Comparison of ENCODE assay signal across 14 cellular contexts in the genomic region with DNA sequence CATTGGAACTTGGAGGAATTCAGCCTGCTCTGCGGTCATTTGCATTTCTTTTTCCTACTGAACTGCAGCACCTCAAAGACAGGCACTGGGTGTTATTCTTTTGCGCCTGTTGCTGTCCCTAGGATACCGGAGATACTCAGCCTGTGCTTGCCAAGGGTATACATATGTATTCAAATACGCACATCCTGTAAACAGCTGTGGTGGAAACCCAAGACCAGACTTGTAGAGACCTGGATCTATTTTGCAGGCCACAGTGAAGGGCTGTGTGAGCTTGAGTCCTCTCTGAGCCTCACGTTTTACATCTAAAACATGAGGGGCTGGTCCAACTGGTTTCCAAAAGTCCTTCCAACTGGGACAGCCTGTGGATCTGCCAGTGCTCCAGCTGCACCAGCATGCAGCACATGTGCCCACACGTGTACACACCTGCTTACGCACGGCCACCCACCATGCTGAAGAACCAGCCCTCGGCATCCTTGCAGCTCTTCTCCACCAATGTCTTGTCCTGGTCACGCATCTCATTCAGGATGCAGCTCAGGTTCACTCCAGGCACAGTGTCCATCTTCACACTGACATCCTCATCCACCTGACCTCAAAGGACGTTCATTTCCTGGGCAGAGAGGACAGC. TPM values are rescaled to one million over a fixed set of nuclear protein-coding genes. Genes with fewer than 3 reads are reported as not detected.
A peak's percentile ranks its signal among the peaks of the same experiment; 100 is the strongest.
DNase-seq lines count a peak whose midpoint lies in the region; ATAC-seq, FAIRE-seq and TF ChIP-seq lines count a peak whose summit lies in the region.
"Not testable (repeated sequence)": the region's sequence is repeated elsewhere in the genome, so short reads cannot be mapped to it uniquely, and the experiment has no call there.
"Had no signal": no experiment of that assay in that cellular context is flagged by ENCODE, and none has a peak within 500 bp of the region (broad histone marks: within the 10 kb centered on the region; RNA-seq: fewer than 3 reads in every experiment).

No MANE protein-coding gene starts in this region.

- intact Hi-C loops in kidney (cut with DNase I); psoas muscle (cut with DNase I): not testable (repeated sequence)

- not testable (repeated sequence) for H3K4me1 ChIP-seq in endodermal cell (ENCODE audit: control insufficient read depth, insufficient read depth, low read length); foreskin keratinocyte; kidney (ENCODE audit: control insufficient read depth in 1 of 2, insufficient read depth in 1 of 2, low read depth in 1 of 2, low read length in 2 of 2); psoas muscle
- H3K4me1 ChIP-seq in neuronal stem cell (ENCODE audit: control insufficient read depth in 2 of 2, insufficient read depth in 1 of 2, low read depth in 1 of 2, low read length in 2 of 2), result peaks cover 0 to 11% of the 10 kb centered on the region in 2 donors

- not testable (repeated sequence) for H3K4me3 Mint-ChIP-seq in endodermal cell, type B pancreatic cell

- ATAC-seq in foreskin keratinocyte, psoas muscle: not testable (repeated sequence)

- H3K36me3 ChIP-seq in endodermal cell (ENCODE audit: control insufficient read depth, insufficient read depth, low read length); kidney (ENCODE audit: control insufficient read depth in 1 of 2, insufficient read depth in 2 of 2, low read length in 2 of 2); neuronal stem cell (replicated peaks in 1 of 2; ENCODE audit: control insufficient read depth in 2 of 2, insufficient read depth in 2 of 2, low read length in 2 of 2); psoas muscle (ENCODE audit: insufficient read depth in 1 of 2, low read depth in 1 of 2): not testable (repeated sequence)

- not testable (repeated sequence) for H4K8ac ChIP-seq in neuronal stem cell (ENCODE audit: low read depth, low read length)

- POLR2A ChIA-PET in RWPE1 (lab: Yijun Ruan, JAX; ENCODE audit: low non-redundant PET), result not testable (repeated sequence)

- not testable (repeated sequence) for H3K4me2 ChIP-seq in neuronal stem cell (ENCODE audit: insufficient read depth, low read length, poor library complexity, severe bottlenecking)

- FAIRE-seq in kidney (lab: Jason Lieb, UNC), result not testable (repeated sequence)

- H3K23ac ChIP-seq in neuronal stem cell (ENCODE audit: low read depth, low read length, poor library complexity), result peak overlapping the region; percentile 25

- H3K4ac ChIP-seq in neuronal stem cell (ENCODE audit: low read length), result not testable (repeated sequence)

- H3K36me3 Mint-ChIP-seq in endodermal cell (ENCODE audit: low read depth); type B pancreatic cell: not testable (repeated sequence)

- H4K91ac ChIP-seq in neuronal stem cell (ENCODE audit: low read depth, low read length, poor library complexity), result not testable (repeated sequence)

- H2AFZ ChIP-seq in neuronal stem cell (ENCODE audit: low read length), result not testable (repeated sequence)

- 88 to 91% methylated on average over 5 to 11 of the region's 11 CpGs for WGBS in endodermal cell (ENCODE audit: insufficient coverage in 1 of 2, insufficient read length in 1 of 2), 2 experiments
- no CpG with 5 or more reads among the region's 11 CpGs for WGBS in neuronal stem cell (ENCODE audit: extremely low coverage in 2 of 2, insufficient read length in 2 of 2, insufficient replicate concordance in 1 of 2), 2 donors
- 82 to 88% (median 84%) methylated on average over 11 of the region's 11 CpGs for WGBS in psoas muscle, 3 donors

- not testable (repeated sequence) for H2BK120ac ChIP-seq in neuronal stem cell (ENCODE audit: low read depth, low read length)

- CTCF ChIA-PET in RWPE1 (lab: Yijun Ruan, JAX), result interaction anchor here (1.0 kb wide), 1 partner anchor 20 kb away, joined by 4 read pairs; no protein-coding TSS in a partner anchor

- peak overlapping the region; percentile 48 for H3K18ac ChIP-seq in neuronal stem cell (ENCODE audit: low read length)

- H3K27me3 ChIP-seq in endodermal cell (ENCODE audit: control insufficient read depth, insufficient read depth, low read length, poor library complexity, severe bottlenecking); foreskin keratinocyte; neuronal stem cell (ENCODE audit: control insufficient read depth in 3 of 3, insufficient read depth in 3 of 3, low read depth in 1 of 3, low read length in 3 of 3); psoas muscle (ENCODE audit: insufficient read depth in 3 of 3, low read length in 2 of 3): not testable (repeated sequence)

- peak overlapping the region; percentile 91 for H2BK15ac ChIP-seq in neuronal stem cell (ENCODE audit: low read length)

- H2BK12ac ChIP-seq in neuronal stem cell (ENCODE audit: low read length), result not testable (repeated sequence)

- H3K9me3 ChIP-seq in endodermal cell (ENCODE audit: control insufficient read depth, low read length); kidney (ENCODE audit: control insufficient read depth in 1 of 2, low read length in 2 of 2); neuronal stem cell (replicated peaks in 1 of 2; ENCODE audit: control insufficient read depth in 2 of 2, insufficient read depth in 1 of 2, low read depth in 1 of 2, low read length in 2 of 2); psoas muscle: not testable (repeated sequence)

- H3K14ac ChIP-seq in neuronal stem cell (ENCODE audit: low read length), result not testable (repeated sequence)

- H3K27me3 Mint-ChIP-seq in endodermal cell (ENCODE audit: insufficient read depth); type B pancreatic cell: not testable (repeated sequence)

- H3K27ac ChIP-seq in RWPE1 (peak overlapping the region; percentile 100), foreskin keratinocyte (peak overlapping the region; percentile 97)
- not testable (repeated sequence) for H3K27ac ChIP-seq in endodermal cell (ENCODE audit: low read depth, low read length); kidney (ENCODE audit: low read depth in 2 of 2, low read length in 2 of 2); neuronal stem cell (replicated peaks; ENCODE audit: low read length); psoas muscle

- H3K9ac ChIP-seq in endodermal cell (ENCODE audit: extremely low read depth, low read length, poor library complexity, severe bottlenecking); kidney (ENCODE audit: low read length in 2 of 2); neuronal stem cell (ENCODE audit: low read depth, low read length, poor library complexity): not testable (repeated sequence)

- not testable (repeated sequence) for H3K27ac Mint-ChIP-seq in endodermal cell
- H3K27ac Mint-ChIP-seq in type B pancreatic cell, result peak overlapping the region; percentile 59

- DNase-seq in RWPE1 (ENCODE audit: low spot score); neuronal stem cell (ENCODE audit: low spot score); type B pancreatic cell (ENCODE audit: extremely low spot score, unreplicated experiment): not testable (repeated sequence)
- peak; percentile 43 for DNase-seq in endodermal cell
- DNase-seq in foreskin keratinocyte, result peak; percentile 88 to 95
- DNase-seq in kidney, result peak; percentile 42
- peak; percentile 2 to 34 for DNase-seq in psoas muscle

- TF ChIP-seq CTCF in RWPE1 (conservative IDR thresholded peaks at IDR 0.05; ENCODE audit: low read depth); endodermal cell (conservative IDR thresholded peaks at IDR 0.05); foreskin keratinocyte (conservative IDR thresholded peaks at IDR 0.05); kidney (IDR thresholded peaks at IDR 0.05; ENCODE audit: borderline replicate concordance, extremely low read depth, insufficient read depth); psoas muscle (IDR thresholded peaks at IDR 0.05); type B pancreatic cell (conservative IDR thresholded peaks at IDR 0.05): not testable (repeated sequence)

- not testable (repeated sequence) for H3K79me1 ChIP-seq in neuronal stem cell (ENCODE audit: low read depth, low read length)

- not testable (repeated sequence) for H3K4me3 ChIP-seq in endodermal cell (ENCODE audit: low read length); kidney (ENCODE audit: low read length in 2 of 2); neuronal stem cell (ENCODE audit: low read length in 2 of 2); psoas muscle

- peak overlapping the region; percentile 24 for H2BK5ac ChIP-seq in neuronal stem cell (ENCODE audit: low read length)

- not testable (repeated sequence) for H3K4me1 Mint-ChIP-seq in endodermal cell
- H3K4me1 Mint-ChIP-seq in type B pancreatic cell (ENCODE audit: unreplicated experiment), result peaks cover 14% of the 10 kb centered on the region

- not testable (repeated sequence) for H2AK5ac ChIP-seq in neuronal stem cell (ENCODE audit: low read depth, low read length)

- not testable (repeated sequence) for H3K9me3 Mint-ChIP-seq in endodermal cell, type B pancreatic cell

RNA-seq across cellular contexts. Expression of gene KRT17, which starts 4.4 kb away (rescaled TPM):
- total RNA-seq in endodermal cell (not detected), foreskin keratinocyte (3,495 and 3,975 TPM in 2 replicates), kidney (11.1 TPM), psoas muscle (not detected), type B pancreatic cell (ENCODE audit: low replicate concordance) (512 and 3,327 TPM in 2 replicates)
- 0.36 TPM for polyA plus RNA-seq in endodermal cell (2013, experiment 1 of 2)
- 0.62 TPM for polyA plus RNA-seq in endodermal cell (2013, experiment 2 of 2)
- polyA plus RNA-seq in foreskin keratinocyte (3,974 and 4,528 TPM in 2 replicates), kidney (ENCODE audit: insufficient read depth, low read depth, low replicate concordance) (5.5 TPM), psoas muscle (under 1 TPM; 0.10 to 0.38 (median 0.20) TPM)
- polyA plus RNA-seq in neuronal stem cell (2013, experiment 1 of 2), result 0.07 TPM
- polyA plus RNA-seq in neuronal stem cell (2013, experiment 2 of 2), result 0.03 TPM
- total RNA-seq: CD4-positive, CD25-positive, alpha-beta regulatory T cell; G401; H7 had no signal
- polyA plus RNA-seq: CD4-positive, CD25-positive, alpha-beta regulatory T cell; CD8-positive, alpha-beta memory T cell had no signal

RNA-seq across cellular contexts. Expression of gene KRT16, which starts 16.2 kb away (rescaled TPM):
- total RNA-seq in endodermal cell, result not detected
- polyA plus RNA-seq in endodermal cell (2013, experiment 1 of 2), result not detected
- polyA plus RNA-seq in endodermal cell (2013, experiment 2 of 2), result not detected
- 115 and 208 TPM in 2 replicates for total RNA-seq in foreskin keratinocyte
- 132 and 240 TPM in 2 replicates for polyA plus RNA-seq in foreskin keratinocyte
- total RNA-seq in kidney, result 3.1 TPM
- polyA plus RNA-seq in kidney (ENCODE audit: insufficient read depth, low read depth, low replicate concordance), result not detected
- not detected for polyA plus RNA-seq in neuronal stem cell (2013, experiment 1 of 2)
- 0.03 TPM for polyA plus RNA-seq in neuronal stem cell (2013, experiment 2 of 2)
- total RNA-seq in psoas muscle, result under 1 TPM in 2 of 4 donors, not detected in 2; 0.21 to 0.26 TPM
- under 1 TPM in 2 of 3 donors, not detected in 1; 0.07 to 0.09 TPM for polyA plus RNA-seq in psoas muscle
- 1.5 and 9.2 TPM in 2 replicates for total RNA-seq in type B pancreatic cell (ENCODE audit: low replicate concordance)
- total RNA-seq: CD4-positive, CD25-positive, alpha-beta regulatory T cell; CD8-positive, alpha-beta memory T cell; G401; GM12878; H7; HT1080 had no signal
- polyA plus RNA-seq: CD4-positive, CD25-positive, alpha-beta regulatory T cell; CD8-positive, alpha-beta memory T cell had no signal

RNA-seq across cellular contexts. Expression of gene KRT14, which starts 42.0 kb away (rescaled TPM):
- not detected for total RNA-seq in endodermal cell
- not detected for polyA plus RNA-seq in endodermal cell (2013, experiment 1 of 2)
- polyA plus RNA-seq in endodermal cell (2013, experiment 2 of 2), result not detected
- 12,113 and 14,268 TPM in 2 replicates for total RNA-seq in foreskin keratinocyte
- polyA plus RNA-seq in foreskin keratinocyte, result 17,138 and 18,688 TPM in 2 replicates
- total RNA-seq in kidney, result not detected
- polyA plus RNA-seq in kidney (ENCODE audit: insufficient read depth, low read depth, low replicate concordance), result not detected
- not detected for polyA plus RNA-seq in neuronal stem cell (2013, experiment 1 of 2)
- polyA plus RNA-seq in neuronal stem cell (2013, experiment 2 of 2), result not detected
- total RNA-seq in psoas muscle, result under 1 TPM in 2 of 4 donors, not detected in 2; 0.32 to 0.54 TPM
- under 1 TPM; 0.03 to 0.17 (median 0.10) TPM for polyA plus RNA-seq in psoas muscle
- 0.19 and 0.64 TPM in 2 replicates for total RNA-seq in type B pancreatic cell (ENCODE audit: low replicate concordance)
- total RNA-seq: CD4-positive, CD25-positive, alpha-beta regulatory T cell; CD8-positive, alpha-beta memory T cell; G401; GM12878; H7 had no signal
- polyA plus RNA-seq: CD4-positive, CD25-positive, alpha-beta regulatory T cell; CD8-positive, alpha-beta memory T cell had no signal

RNA-seq across cellular contexts. Expression of gene KRT9, which starts 56.9 kb away (rescaled TPM):
- total RNA-seq in endodermal cell (not detected), foreskin keratinocyte (1.0 and 1.3 TPM in 2 replicates), kidney (not detected), psoas muscle (not detected), type B pancreatic cell (ENCODE audit: low replicate concordance) (0.85 and 7.4 TPM in 2 replicates)
- not detected for polyA plus RNA-seq in endodermal cell (2013, experiment 1 of 2)
- polyA plus RNA-seq in endodermal cell (2013, experiment 2 of 2), result not detected
- polyA plus RNA-seq in foreskin keratinocyte (1.4 and 1.7 TPM in 2 replicates), kidney (ENCODE audit: insufficient read depth, low read depth, low replicate concordance) (not detected), psoas muscle (under 1 TPM in 1 of 3 donors, not detected in 2; 0.01 TPM)
- polyA plus RNA-seq in neuronal stem cell (2013, experiment 1 of 2), result not detected
- not detected for polyA plus RNA-seq in neuronal stem cell (2013, experiment 2 of 2)
- total RNA-seq: CD4-positive, CD25-positive, alpha-beta regulatory T cell; CD8-positive, alpha-beta memory T cell; G401; GM12878; H7; HFFc6; HT1080 had no signal
- polyA plus RNA-seq: CD4-positive, CD25-positive, alpha-beta regulatory T cell; CD8-positive, alpha-beta memory T cell; GM12878 had no signal

RNA-seq across cellular contexts. Expression of gene EIF1, which starts 59.9 kb away (rescaled TPM):
- total RNA-seq in endodermal cell (100 to 1,000 TPM; 526 to 573 TPM), foreskin keratinocyte (346 and 364 TPM in 2 replicates), kidney (842 TPM), psoas muscle (1,000 to 10,000 TPM; 1,399 to 2,094 (median 1,752) TPM), type B pancreatic cell (ENCODE audit: low replicate concordance) (677 and 972 TPM in 2 replicates)
- polyA plus RNA-seq in endodermal cell (2013, experiment 1 of 2), result 718 TPM
- 619 TPM for polyA plus RNA-seq in endodermal cell (2013, experiment 2 of 2)
- polyA plus RNA-seq in foreskin keratinocyte (1,004 and 1,032 TPM in 2 replicates), kidney (ENCODE audit: insufficient read depth, low read depth, low replicate concordance) (1,166 TPM), psoas muscle (1,000 to 10,000 TPM; 1,437 to 2,724 (median 2,114) TPM)
- 353 TPM for polyA plus RNA-seq in neuronal stem cell (2013, experiment 1 of 2)
- polyA plus RNA-seq in neuronal stem cell (2013, experiment 2 of 2), result 340 TPM

Comparison
In these comparisons a context has a peak if more than half of its experiments do, and no peak if none do; other contexts are left out.
1. RNA of gene KRT17, which starts 4.4 kb away (total RNA-seq): 3,495 to 3,975 TPM in foreskin keratinocyte and 512 to 3,327 TPM in type B pancreatic cell; 11.1 TPM in kidney (single experiment), not detected in endodermal cell and not detected in psoas muscle; every median in the first group is over 10 times any median in the second.
2. RNA of gene KRT16, which starts 16.2 kb away (total RNA-seq): 115 to 208 TPM in foreskin keratinocyte; 3.1 TPM in kidney (single experiment), 1.5 to 9.2 TPM in type B pancreatic cell, 0.21 to 0.26 TPM in psoas muscle and not detected in endodermal cell; every median in the first group is over 10 times any median in the second.
3. RNA of gene KRT14, which starts 42.0 kb away (total RNA-seq): 12,113 to 14,268 TPM in foreskin keratinocyte; 0.32 to 0.54 TPM in psoas muscle, 0.19 to 0.64 TPM in type B pancreatic cell, not detected in kidney (single experiment) and not detected in endodermal cell; every median in the first group is over 1,000 times any median in the second.